In the genomic region with DNA sequence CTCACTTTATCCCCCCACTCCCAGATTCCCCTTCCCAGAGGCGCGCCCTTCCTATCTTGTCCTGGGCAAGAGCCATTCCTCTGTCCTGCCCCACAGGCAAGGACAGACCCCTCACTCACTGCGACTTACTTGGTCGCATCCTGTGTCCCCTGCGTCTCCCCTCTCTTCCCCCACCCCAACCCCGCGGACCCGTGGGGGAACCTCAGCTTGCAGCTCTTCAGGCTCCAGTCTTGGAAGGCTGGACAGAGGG, we compare ENCODE assay signal across 8 cellular contexts. TPM values are rescaled to one million over a fixed set of nuclear protein-coding genes. Genes with fewer than 3 reads are reported as not detected.
DNase-seq lines count a peak whose midpoint lies in the region; ATAC-seq, FAIRE-seq and TF ChIP-seq lines count a peak whose summit lies in the region.
"Had no signal": no experiment of that assay in that cellular context is flagged by ENCODE, and none has a peak within 500 bp of the region (broad histone marks: within the 10 kb centered on the region; RNA-seq: fewer than 3 reads in every experiment).

No MANE protein-coding gene starts in this region.

- H3K4me3 ChIP-seq in IMR-90 (ENCODE audit: insufficient read depth, low read depth, low read length), result peak overlapping the region; percentile 33
- H3K4me3 ChIP-seq in astrocyte (ENCODE audit: insufficient read depth, low read depth, low read length), result peak overlapping the region; percentile 57
- peak overlapping the region in 2 of 3 donors; percentile 53 to 61 for H3K4me3 ChIP-seq in liver (ENCODE audit: low read depth in 1 of 3, low read length in 3 of 3)
- H3K4me3 ChIP-seq in subcutaneous abdominal adipose tissue (ENCODE audit: low read depth in 1 of 5, low read length in 5 of 5), result peak overlapping the region; percentile 68 to 79 (median 70)

- peaks cover 11% of the 10 kb centered on the region for H3K9me3 Mint-ChIP-seq in astrocyte (ENCODE audit: unreplicated experiment)

- H4K91ac ChIP-seq in IMR-90 (ENCODE audit: insufficient read depth, low read depth, low read length), result no peak overlapping the region

- CTCF ChIA-PET in IMR-90 (lab: Yijun Ruan, JAX), result no interaction called here

- H4K5ac ChIP-seq in IMR-90 (ENCODE audit: low read depth, low read length), result no peak overlapping the region

- no peak overlapping the region for H2BK5ac ChIP-seq in IMR-90 (ENCODE audit: low read depth, low read length, poor library complexity, severe bottlenecking)

- peaks cover 9% of the 10 kb centered on the region for H3K4me1 Mint-ChIP-seq in astrocyte (ENCODE audit: low read depth, unreplicated experiment)

- dilution Hi-C loops in IMR-90 (cut with HindIII; ENCODE audit: low sequenced_read_pairs, unreplicated experiment), result no loop called here

- H2BK20ac ChIP-seq in IMR-90 (ENCODE audit: low read depth, low read length), result no peak overlapping the region

- TF ChIP-seq RAD21 in IMR-90 (IDR thresholded peaks at IDR 0.05; ENCODE audit: low read length) (no peak), liver (IDR thresholded peaks at IDR 0.05) (no peak)

- H3K23ac ChIP-seq in IMR-90 (ENCODE audit: low read depth, low read length), result 0 out of 2 replicates have a peak overlapping the region, but pooled peaks have one; percentile 65

- H3K4me2 ChIP-seq in IMR-90 (ENCODE audit: low read depth, low read length) (peak overlapping the region; percentile 73), astrocyte (ENCODE audit: low read length) (peak overlapping the region; percentile 97)

- H3K79me1 ChIP-seq in IMR-90 (ENCODE audit: low read depth in 1 of 2, low read length in 2 of 2), result no peaks in the 10 kb centered on the region

- no peak overlapping the region for H2BK120ac ChIP-seq in IMR-90 (ENCODE audit: low read depth, low read length)

- peak; percentile 5 for ATAC-seq in IMR-90 (ENCODE audit: low read depth)

- H3K36me3 ChIP-seq in IMR-90 (ENCODE audit: control insufficient read depth, insufficient read depth, low read length) (no peaks in the 10 kb centered on the region), astrocyte (ENCODE audit: insufficient read depth, low read length) (no peaks in the 10 kb centered on the region), liver (ENCODE audit: control insufficient read depth in 4 of 4, insufficient read depth in 3 of 4, low read depth in 1 of 4, low read length in 3 of 4) (no peaks in the 10 kb centered on the region), subcutaneous abdominal adipose tissue (ENCODE audit: control insufficient read depth in 5 of 5, insufficient read depth in 5 of 5, low read length in 5 of 5) (no peaks in the 10 kb centered on the region)

- no peaks in the 10 kb centered on the region for H3K36me3 Mint-ChIP-seq in astrocyte (ENCODE audit: low read depth, unreplicated experiment)

- peaks cover 41% of the 10 kb centered on the region for H3K27me3 ChIP-seq in IMR-90 (ENCODE audit: control insufficient read depth, insufficient read depth, low read length)
- H3K27me3 ChIP-seq in astrocyte (ENCODE audit: insufficient read depth, low read length), result peaks cover 41% of the 10 kb centered on the region
- H3K27me3 ChIP-seq in liver (ENCODE audit: control insufficient read depth in 4 of 4, insufficient read depth in 4 of 4, low read length in 3 of 4), result peaks cover 0 to 4% (median 0%) of the 10 kb centered on the region in 4 donors
- peaks cover 0 to 2% (median 0%) of the 10 kb centered on the region in 5 donors for H3K27me3 ChIP-seq in subcutaneous abdominal adipose tissue (ENCODE audit: control insufficient read depth in 5 of 5, insufficient read depth in 4 of 5, low read length in 5 of 5)

- no peak overlapping the region for H2AK5ac ChIP-seq in IMR-90 (ENCODE audit: low read depth, low read length)

- POLR2A ChIA-PET in IMR-90 (lab: Charles Lee; ENCODE audit: unreplicated experiment), result interaction anchor here (0.5 to 0.6 kb wide), 2 partner anchors 18 to 100 kb away, joined by 3 to 4 read pairs; no protein-coding TSS in a partner anchor

- no peak overlapping the region for H3K56ac ChIP-seq in IMR-90 (ENCODE audit: extremely low read depth, insufficient read depth, low read length)

- H3K9ac ChIP-seq in IMR-90 (ENCODE audit: low read depth, low read length) (no peak overlapping the region), astrocyte (ENCODE audit: low read length) (peak overlapping the region; percentile 27), liver (ENCODE audit: low read depth in 1 of 2, low read length in 2 of 2) (no peak overlapping the region), subcutaneous abdominal adipose tissue (ENCODE audit: low read length in 5 of 5) (peak overlapping the region in 3 of 5 donors; percentile 69 to 77 (median 76))

- in situ Hi-C loops in IMR-90 (cut with MboI; ENCODE audit: low sequenced_read_pairs), result no loop called here

- intact Hi-C loops in IMR-90 (cut with micrococcal nuclease), result no loop called here

- no TSS peak for BruUV-seq in IMR-90 (replicated peaks; lab: Mats Ljungman, UMichigan)

- peaks cover 65% of the 10 kb centered on the region for H3K27me3 Mint-ChIP-seq in astrocyte (ENCODE audit: low read depth, unreplicated experiment)

- no peak overlapping the region for H4K8ac ChIP-seq in IMR-90 (ENCODE audit: low read depth in 2 of 2, low read length in 2 of 2)

- H2AK9ac ChIP-seq in IMR-90 (replicated peaks; ENCODE audit: low read depth, low read length, poor library complexity), result peak overlapping the region; percentile 73

- DNase-seq in IMR-90, result no peak
- no peak for DNase-seq in astrocyte (ENCODE audit: low read depth)
- no peak for DNase-seq in RPMI8226
- DNase-seq in pons (ENCODE audit: low spot score), result no peak
- DNase-seq in SW480 (ENCODE audit: low spot score), result no peak
- DNase-seq: SIG-M5 had no signal

- no peak overlapping the region for H3K4ac ChIP-seq in IMR-90 (ENCODE audit: low read depth, low read length)

- no peak overlapping the region for H3K27ac ChIP-seq in IMR-90 (ENCODE audit: insufficient read depth, low read length)
- no peak overlapping the region for H3K27ac ChIP-seq in astrocyte (ENCODE audit: low read depth, low read length)
- peak overlapping the region; percentile 44 to 58 for H3K27ac ChIP-seq in liver (ENCODE audit: low read depth in 1 of 2, low read length in 2 of 2)
- peak overlapping the region; percentile 74 for H3K27ac ChIP-seq in subcutaneous abdominal adipose tissue (ENCODE audit: low read depth, low read length)

- TF ChIP-seq CTCF in IMR-90 (conservative IDR thresholded peaks at IDR 0.05; ENCODE audit: low read depth, low read length) (no peak), astrocyte (IDR thresholded peaks at IDR 0.05; ENCODE audit: insufficient read depth, low read depth, low read length) (no peak), liver (IDR thresholded peaks at IDR 0.05; ENCODE audit: low read depth, low read length, missing input control) (no peak)

- H2AFZ ChIP-seq in IMR-90 (replicated peaks; ENCODE audit: low read length, poor library complexity), result peak overlapping the region; percentile 93
- peak overlapping the region; percentile 77 for H2AFZ ChIP-seq in astrocyte (ENCODE audit: low read depth, low read length)

- FAIRE-seq in astrocyte (lab: Jason Lieb, UNC), result no peak

- no peak overlapping the region for H3K14ac ChIP-seq in IMR-90 (replicated peaks; ENCODE audit: low read depth, low read length)

- no peak for TF ChIP-seq POLR2A in IMR-90 (IDR thresholded peaks at IDR 0.05; ENCODE audit: low read depth, low read length)

- H3K27ac Mint-ChIP-seq in astrocyte (ENCODE audit: unreplicated experiment), result no peak overlapping the region

- H3K9me1 ChIP-seq in IMR-90 (ENCODE audit: insufficient read depth, low read length), result no peaks in the 10 kb centered on the region

- no peak overlapping the region for H2BK15ac ChIP-seq in IMR-90 (ENCODE audit: low read depth, low read length)

- H3K9me3 ChIP-seq in IMR-90 (ENCODE audit: control insufficient read depth, insufficient read depth, low read length) (peaks cover 2% of the 10 kb centered on the region; the same call in 1 of the 2 replicates), astrocyte (ENCODE audit: insufficient read depth, low read depth, low read length) (peaks cover 2% of the 10 kb centered on the region), liver (ENCODE audit: control insufficient read depth in 4 of 4, low read length in 3 of 4) (no peaks in the 10 kb centered on the region), subcutaneous abdominal adipose tissue (ENCODE audit: control insufficient read depth in 5 of 5, low read length in 5 of 5) (peaks cover 0 to 4% (median 3%) of the 10 kb centered on the region in 5 donors)

- H3K4me1 ChIP-seq in IMR-90 (ENCODE audit: control insufficient read depth, insufficient read depth, low read length) (peaks cover 5% of the 10 kb centered on the region; the same call in 1 of the 2 replicates), astrocyte (ENCODE audit: insufficient read depth, low read length) (peaks cover 17% of the 10 kb centered on the region), liver (ENCODE audit: control insufficient read depth in 4 of 4, insufficient read depth in 4 of 4, low read length in 3 of 4) (peaks cover 9 to 25% (median 21%) of the 10 kb centered on the region in 4 donors), subcutaneous abdominal adipose tissue (ENCODE audit: control insufficient read depth in 5 of 5, insufficient read depth in 5 of 5, low read length in 5 of 5) (peaks cover 3 to 47% (median 33%) of the 10 kb centered on the region in 5 donors)

- H4K20me1 ChIP-seq in IMR-90 (ENCODE audit: insufficient read depth, low read length), result 0 out of 2 replicates have a peak, but pooled peaks cover 4% of the 10 kb centered on the region
- H4K20me1 ChIP-seq in astrocyte (ENCODE audit: insufficient read depth, low read length), result peaks cover 5% of the 10 kb centered on the region

- 0% methylated on average over 2 of the region's 8 CpGs; no CpG with 5 or more reads in 1 of the 2 experiments for WGBS in IMR-90 (ENCODE audit: extremely low coverage in 2 of 2, insufficient read length in 1 of 2), 2 experiments
- WGBS in liver, result 4% methylated on average over 8 of the region's 8 CpGs

- no peaks in the 10 kb centered on the region for H3K79me2 ChIP-seq in astrocyte (ENCODE audit: insufficient read depth, low read length)

- peak overlapping the region; percentile 78 for H3K4me3 Mint-ChIP-seq in astrocyte (ENCODE audit: unreplicated experiment)

- no peak overlapping the region for H3K18ac ChIP-seq in IMR-90 (ENCODE audit: low read depth, low read length)

TF ChIP-seq in IMR-90, 13 proteins besides CTCF, POLR2A, EP300 and RAD21 (continues in another document):
- TF ChIP-seq CEBPB (IDR thresholded peaks at IDR 0.05; ENCODE audit: low read depth, low read length) (no peak), RFX5 (IDR thresholded peaks at IDR 0.05; ENCODE audit: low read depth, low read length) (no peak), NFE2L2 (IDR thresholded peaks at IDR 0.05; ENCODE audit: low read depth, low read length) (no peak)

RNA-seq across cellular contexts. Expression of a gene that starts 0.5 kb away (rescaled TPM):
- not detected in 2 replicates for total RNA-seq in IMR-90 (2012; rRNA removed)
- not detected in 2 replicates for polyA plus RNA-seq in IMR-90 (2012; rRNA removed)
- polyA plus RNA-seq in IMR-90 (2012; cell fraction: cytosol; rRNA removed), result not detected in 2 replicates
- not detected in 2 replicates for polyA plus RNA-seq in IMR-90 (2012; cell fraction: nucleus; rRNA removed; ENCODE audit: low replicate concordance)
- total RNA-seq in astrocyte, result 0.18 TPM in 1 of 2 replicates, not detected in the other
- total RNA-seq in liver, result 1 to 10 TPM; 2.4 to 3.3 TPM
- polyA plus RNA-seq in liver, result 1 to 10 TPM; 2.5 to 3.1 TPM

Comparison
In these comparisons a context has a peak if more than half of its experiments do, and no peak if none do; other contexts are left out.
1. H3K27ac ChIP-seq: peak in liver (2 of 2) and subcutaneous abdominal adipose tissue (single experiment); none in IMR-90 (single experiment) and astrocyte (single experiment).
2. H3K9ac ChIP-seq: peak in astrocyte (single experiment) and subcutaneous abdominal adipose tissue (3 of 5); none in IMR-90 (single experiment) and liver (0 of 2).
3. Peak in every context shown above with its lines, with median percentiles within 50 percentile points of each other: H3K4me3 ChIP-seq.